Comparison of ENCODE assay signal across 9 cellular contexts in genomic region chr17:19088804-19089685, GRCh38. TPM values are rescaled to one million over a fixed set of nuclear protein-coding genes. Genes with fewer than 3 reads are reported as not detected.
DNase-seq lines count a peak whose midpoint lies in the region; ATAC-seq and TF ChIP-seq lines count a peak whose summit lies in the region.
"Not testable (repeated sequence)": the region's sequence is repeated elsewhere in the genome, so short reads cannot be mapped to it uniquely, and the experiment has no call there.
"Had no signal": no experiment of that assay in that cellular context is flagged by ENCODE, and none has a peak within 500 bp of the region (broad histone marks: within the 10 kb centered on the region; RNA-seq: fewer than 3 reads in every experiment).

No MANE protein-coding gene starts in this region.

- not testable (repeated sequence) for H3K9me3 ChIP-seq in IMR-90 (ENCODE audit: control insufficient read depth, insufficient read depth, low read length); colonic mucosa; left ventricle myocardium inferior (replicated peaks); lung (ENCODE audit: control insufficient read depth in 2 of 2, insufficient read depth in 1 of 2, low read length in 1 of 2); ovary

- H3K4me1 ChIP-seq in IMR-90 (ENCODE audit: control insufficient read depth, insufficient read depth, low read length); colonic mucosa; left ventricle myocardium inferior; lung (ENCODE audit: control insufficient read depth in 2 of 2, insufficient read depth in 2 of 2, low read length in 2 of 2); ovary (ENCODE audit: insufficient read depth): not testable (repeated sequence)

- not testable (repeated sequence) for H3K36me3 ChIP-seq in IMR-90 (ENCODE audit: control insufficient read depth, insufficient read depth, low read length); colonic mucosa; left ventricle myocardium inferior; lung (ENCODE audit: control insufficient read depth in 2 of 2, insufficient read depth in 2 of 2, low read length in 2 of 2); ovary

- not testable (repeated sequence) for TF ChIP-seq CTCF in IMR-90 (conservative IDR thresholded peaks at IDR 0.05; ENCODE audit: low read depth, low read length); activated CD8-positive, alpha-beta T cell treated with anti-CD3 and anti-CD28 coated beads for 36 hours (IDR thresholded peaks at IDR 0.05); colonic mucosa (IDR thresholded peaks at IDR 0.05); left ventricle myocardium inferior (IDR thresholded peaks at IDR 0.05; ENCODE audit: borderline replicate concordance); lung (IDR thresholded peaks at IDR 0.05; ENCODE audit: control extremely low read depth, extremely low read depth); ovary (IDR thresholded peaks at IDR 0.05)

- H3K4ac ChIP-seq in IMR-90 (ENCODE audit: low read depth, low read length): not testable (repeated sequence)

- not testable (repeated sequence) for H3K23ac ChIP-seq in IMR-90 (ENCODE audit: low read depth, low read length)

- not testable (repeated sequence) for H2AK5ac ChIP-seq in IMR-90 (ENCODE audit: low read depth, low read length)

- not testable (repeated sequence) for H3K79me1 ChIP-seq in IMR-90 (ENCODE audit: low read depth in 1 of 2, low read length in 2 of 2)

- peak overlapping the region; percentile 79; the same call in 1 of the 2 replicates for H2BK120ac ChIP-seq in IMR-90 (ENCODE audit: low read depth, low read length)

- CTCF ChIA-PET in IMR-90 (lab: Yijun Ruan, JAX); activated CD8-positive, alpha-beta T cell treated with anti-CD3 and anti-CD28 coated beads for 36 hours (lab: Charles Lee): not testable (repeated sequence)

- not testable (repeated sequence) for H2AFZ ChIP-seq in IMR-90 (replicated peaks; ENCODE audit: low read length, poor library complexity)

- H3K4me3 ChIP-seq in IMR-90 (ENCODE audit: insufficient read depth, low read depth, low read length): peak overlapping the region; percentile 25; the same call in 1 of the 2 replicates
- not testable (repeated sequence) for H3K4me3 ChIP-seq in colonic mucosa, left ventricle myocardium inferior, lung, ovary

- not testable (repeated sequence) for BruUV-seq in IMR-90 (replicated peaks; lab: Mats Ljungman, UMichigan)

- not testable (repeated sequence) for H3K56ac ChIP-seq in IMR-90 (ENCODE audit: extremely low read depth, insufficient read depth, low read length)

- H4K8ac ChIP-seq in IMR-90 (ENCODE audit: low read depth in 2 of 2, low read length in 2 of 2): 0 out of 4 replicates have a peak overlapping the region, but pooled peaks of 1 of the 2 experiments have one; percentile 42

- no CpG with 5 or more reads among the region's 77 CpGs for WGBS in IMR-90 (ENCODE audit: extremely low coverage in 2 of 2, insufficient read length in 1 of 2), 2 experiments
- 1% methylated on average over 12 of the region's 77 CpGs; no CpG with 5 or more reads in 1 of the 2 donors for WGBS in lung, 2 donors
- WGBS in ovary, 3 donors: 0% methylated on average over 12 of the region's 77 CpGs; no CpG with 5 or more reads in 2 of the 3 donors

- peak overlapping the region; percentile 7; the same call in 1 of the 2 replicates for H4K5ac ChIP-seq in IMR-90 (ENCODE audit: low read depth, low read length)

- H3K27me3 ChIP-seq in IMR-90 (ENCODE audit: control insufficient read depth, insufficient read depth, low read length); colonic mucosa; left ventricle myocardium inferior (ENCODE audit: low read depth); lung (ENCODE audit: control insufficient read depth, insufficient read depth); ovary: not testable (repeated sequence)

- not testable (repeated sequence) for H2AK9ac ChIP-seq in IMR-90 (replicated peaks; ENCODE audit: low read depth, low read length, poor library complexity)

- not testable (repeated sequence) for TF ChIP-seq EP300 in ovary (IDR thresholded peaks at IDR 0.05)

- dilution Hi-C loops in IMR-90 (cut with HindIII; ENCODE audit: low sequenced_read_pairs, unreplicated experiment): not testable (repeated sequence)

- not testable (repeated sequence) for TF ChIP-seq RAD21 in IMR-90 (IDR thresholded peaks at IDR 0.05; ENCODE audit: low read length)

- not testable (repeated sequence) for H2BK15ac ChIP-seq in IMR-90 (ENCODE audit: low read depth, low read length)

- not testable (repeated sequence) for H3K4me1 Mint-ChIP-seq in activated CD8-positive, alpha-beta T cell treated with anti-CD3 and anti-CD28 coated beads for 36 hours (ENCODE audit: low read depth)

- not testable (repeated sequence) for H3K36me3 Mint-ChIP-seq in activated CD8-positive, alpha-beta T cell treated with anti-CD3 and anti-CD28 coated beads for 36 hours (ENCODE audit: low read depth)

- H4K20me1 ChIP-seq in IMR-90 (ENCODE audit: insufficient read depth, low read length): not testable (repeated sequence)

- H2BK5ac ChIP-seq in IMR-90 (ENCODE audit: low read depth, low read length, poor library complexity, severe bottlenecking): peak overlapping the region; percentile 36

- not testable (repeated sequence) for DNase-seq in IMR-90; activated CD8-positive, alpha-beta T cell treated with anti-CD3 and anti-CD28 coated beads for 36 hours; left ventricle myocardium inferior; stimulated activated naive CD8-positive, alpha-beta T cell treated with anti-CD3 and anti-CD28 coated beads, Interleukin-15, Interleukin-2, amounts not matched to agents 100 U/mL and 50 U/mL, for 24 hours
- DNase-seq in colonic mucosa (peak; percentile 15), lung (ENCODE audit: low spot score) (peak; percentile 26), ovary (peak in 3 of 5 donors; percentile 11 to 64 (median 36))

- peak overlapping the region; percentile 11; the same call in 1 of the 2 replicates for H3K9ac ChIP-seq in IMR-90 (ENCODE audit: low read depth, low read length)
- H3K9ac ChIP-seq in colonic mucosa (ENCODE audit: low read depth in 2 of 2, low read length in 2 of 2): not testable (repeated sequence)

- H3K27ac ChIP-seq in IMR-90 (ENCODE audit: insufficient read depth, low read length) (peak overlapping the region; percentile 26; the same call in 1 of the 2 replicates), left ventricle myocardium inferior (replicated peaks) (peak overlapping the region; percentile 66)
- not testable (repeated sequence) for H3K27ac ChIP-seq in colonic mucosa; lung (ENCODE audit: low read depth in 1 of 2, low read length in 1 of 2); ovary

- intact Hi-C loops in IMR-90 (cut with micrococcal nuclease); activated CD8-positive, alpha-beta T cell treated with anti-CD3 and anti-CD28 coated beads for 36 hours (cut with micrococcal nuclease); colonic mucosa (cut with DNase I); left ventricle myocardium inferior (cut with micrococcal nuclease); ovary (cut with DNase I): not testable (repeated sequence)

- ATAC-seq in IMR-90 (ENCODE audit: low read depth): peak; percentile 90
- ATAC-seq in activated CD8-positive, alpha-beta T cell treated with anti-CD3 and anti-CD28 coated beads for 36 hours: peak; percentile 35
- ATAC-seq in lung (ENCODE audit: insufficient read depth, low FRiP score): peak; percentile 84
- ATAC-seq in stimulated activated naive CD8-positive, alpha-beta T cell treated with anti-CD3 and anti-CD28 coated beads, Interleukin-15, Interleukin-2, amounts not matched to agents 100 U/mL and 50 U/mL, for 24 hours: peak; percentile 16

- POLR2A ChIA-PET in IMR-90 (lab: Charles Lee; ENCODE audit: unreplicated experiment); activated CD8-positive, alpha-beta T cell treated with anti-CD3 and anti-CD28 coated beads for 36 hours (lab: Charles Lee): not testable (repeated sequence)

- not testable (repeated sequence) for H2BK20ac ChIP-seq in IMR-90 (ENCODE audit: low read depth, low read length)

- H3K4me2 ChIP-seq in IMR-90 (ENCODE audit: low read depth, low read length): not testable (repeated sequence)

- H3K27ac Mint-ChIP-seq in activated CD8-positive, alpha-beta T cell treated with anti-CD3 and anti-CD28 coated beads for 36 hours: not testable (repeated sequence)

- H3K18ac ChIP-seq in IMR-90 (ENCODE audit: low read depth, low read length): not testable (repeated sequence)

- not testable (repeated sequence) for H3K14ac ChIP-seq in IMR-90 (replicated peaks; ENCODE audit: low read depth, low read length)

- TF ChIP-seq POLR2A in IMR-90 (IDR thresholded peaks at IDR 0.05; ENCODE audit: low read depth, low read length); ovary (IDR thresholded peaks at IDR 0.05): not testable (repeated sequence)

- not testable (repeated sequence) for H4K91ac ChIP-seq in IMR-90 (ENCODE audit: insufficient read depth, low read depth, low read length)

- H3K9me1 ChIP-seq in IMR-90 (ENCODE audit: insufficient read depth, low read length): not testable (repeated sequence)

- in situ Hi-C loops in IMR-90 (cut with MboI; ENCODE audit: low sequenced_read_pairs): not testable (repeated sequence)

- not testable (repeated sequence) for H3K9me3 Mint-ChIP-seq in activated CD8-positive, alpha-beta T cell treated with anti-CD3 and anti-CD28 coated beads for 36 hours

- not testable (repeated sequence) for H3K4me3 Mint-ChIP-seq in activated CD8-positive, alpha-beta T cell treated with anti-CD3 and anti-CD28 coated beads for 36 hours

- H3K27me3 Mint-ChIP-seq in activated CD8-positive, alpha-beta T cell treated with anti-CD3 and anti-CD28 coated beads for 36 hours: not testable (repeated sequence)

RNA-seq across cellular contexts. Expression of gene GRAPL, which starts 38.3 kb away (rescaled TPM):
- total RNA-seq in IMR-90 (2012; rRNA removed) (not detected in 2 replicates), colonic mucosa (1 to 10 TPM in 1 of 2 donors, under 1 TPM in 1; 0.35 to 1.1 TPM), left ventricle myocardium inferior (1.5 TPM), lung (1 to 10 TPM; 3.9 to 8.1 TPM), ovary (1 to 10 TPM in 5 of 7 donors, under 1 TPM in 1, not detected in 1; 0.76 to 5.1 (median 1.8) TPM)
- polyA plus RNA-seq in IMR-90 (2012; rRNA removed) (not detected in 2 replicates), lung (1 to 10 TPM; 4.3 to 6.1 TPM), ovary (1 to 10 TPM; 1.0 to 3.6 TPM)
- not detected in 2 replicates for polyA plus RNA-seq in IMR-90 (2012; cell fraction: cytosol; rRNA removed)
- 0.37 and 0.71 TPM in 2 replicates for polyA plus RNA-seq in IMR-90 (2012; cell fraction: nucleus; rRNA removed; ENCODE audit: low replicate concordance)
- total RNA-seq in activated CD8-positive, alpha-beta T cell treated with anti-CD3 and anti-CD28 coated beads for 36 hours: 1 to 10 TPM; 5.1 to 6.5 TPM
- total RNA-seq: H4 had no signal
- polyA plus RNA-seq: neural cell had no signal

RNA-seq across cellular contexts. Expression of gene GRAP, which starts 42.3 kb away (rescaled TPM):
- under 0.01 TPM in 1 of 2 replicates, not detected in the other for total RNA-seq in IMR-90 (2012; rRNA removed)
- polyA plus RNA-seq in IMR-90 (2012; rRNA removed): 0.13 and 0.14 TPM in 2 replicates
- 0.05 TPM in 1 of 2 replicates, not detected in the other for polyA plus RNA-seq in IMR-90 (2012; cell fraction: cytosol; rRNA removed)
- polyA plus RNA-seq in IMR-90 (2012; cell fraction: nucleus; rRNA removed; ENCODE audit: low replicate concordance): 0.14 and 0.22 TPM in 2 replicates
- 10 to 100 TPM; 11.9 to 12.2 TPM for total RNA-seq in activated CD8-positive, alpha-beta T cell treated with anti-CD3 and anti-CD28 coated beads for 36 hours
- 1 to 10 TPM in 1 of 2 donors, under 1 TPM in 1; 0.93 to 1.1 TPM for total RNA-seq in colonic mucosa
- total RNA-seq in left ventricle myocardium inferior: 1.7 TPM
- 10 to 100 TPM in 1 of 2 donors, 1 to 10 TPM in 1; 6.7 to 11.1 TPM for total RNA-seq in lung
- 10 to 100 TPM in 1 of 2 donors, 1 to 10 TPM in 1; 8.6 to 14.3 TPM for polyA plus RNA-seq in lung
- total RNA-seq in ovary: 1 to 10 TPM in 6 of 7 donors, under 1 TPM in 1; 0.61 to 5.7 (median 2.5) TPM
- polyA plus RNA-seq in ovary: 1 to 10 TPM; 1.9 to 7.2 TPM

Comparison
In these comparisons a context has a peak if more than half of its experiments do, and no peak if none do; other contexts are left out.
1. ATAC-seq: peak in every context shown above with its lines; median percentile 90 in IMR-90; 84 in lung; 35 in activated CD8-positive, alpha-beta T cell treated with anti-CD3 and anti-CD28 coated beads for 36 hours; 16 in stimulated activated naive CD8-positive, alpha-beta T cell treated with anti-CD3 and anti-CD28 coated beads, Interleukin-15, Interleukin-2, amounts not matched to agents 100 U/mL and 50 U/mL, for 24 hours.